In genomic region chr5:141917760-141918159, GRCh38 we compare ENCODE assay signal across 1 cellular context.
A peak's percentile ranks its signal among the peaks of the same experiment; 100 is the strongest.
TF ChIP-seq lines count a peak whose summit lies in the region.

No MANE protein-coding gene starts in this region.

TF ChIP-seq in K562, 482 proteins besides CTCF, POLR2A, EP300 and RAD21:
- no peak for TF ChIP-seq ZNF511 (CRISPR knock-in tag; IDR thresholded peaks at IDR 0.05)
- TF ChIP-seq RBM25 (IDR thresholded peaks at IDR 0.05; ENCODE audit: low read depth, low read length, severe bottlenecking): peak; percentile 17
